18 cellular contexts compared by ENCODE assay signal in genomic region chr4:56861365-56861764, GRCh38. TPM values are rescaled to one million over a fixed set of nuclear protein-coding genes. Genes with fewer than 3 reads are reported as not detected.
A peak's percentile ranks its signal among the peaks of the same experiment; 100 is the strongest.
DNase-seq lines count a peak whose midpoint lies in the region; ATAC-seq, FAIRE-seq and TF ChIP-seq lines count a peak whose summit lies in the region.
"Had no signal": no experiment of that assay in that cellular context is flagged by ENCODE, and none has a peak within 500 bp of the region (broad histone marks: within the 10 kb centered on the region; RNA-seq: fewer than 3 reads in every experiment).

No MANE protein-coding gene starts in this region.

- H3K79me2 ChIP-seq in PC-3 (ENCODE audit: low read length) (no peaks in the 10 kb centered on the region), GM23248 (ENCODE audit: insufficient read depth) (no peaks in the 10 kb centered on the region)

- 14 to 31% methylated on average over 1 of the region's 1 CpG for WGBS in GM23248 (ENCODE audit: low coverage in 1 of 2, low lambda C conversion rate in 2 of 2, missing lambda C conversion rate in 2 of 2), 2 experiments

- H4K20me1 ChIP-seq in PC-3 (ENCODE audit: low read length) (no peaks in the 10 kb centered on the region), GM23248 (ENCODE audit: insufficient read depth) (no peaks in the 10 kb centered on the region)

- POLR2A ChIA-PET in PC-3 (lab: Charles Lee; ENCODE audit: unreplicated experiment): no interaction called here

- in situ Hi-C loops in GM23248 (cut with MboI): no loop called here

- no peak overlapping the region for H3K27ac ChIP-seq in PC-3 (ENCODE audit: low read length)
- no peak overlapping the region for H3K27ac ChIP-seq in GM23248
- H3K27ac ChIP-seq: foreskin keratinocyte, testis had no signal

- H3K4me2 ChIP-seq in PC-3 (ENCODE audit: low read length): no peak overlapping the region
- H3K4me2 ChIP-seq in GM23248 (ENCODE audit: unreplicated experiment): no peak overlapping the region

- no peak overlapping the region for H2AFZ ChIP-seq in PC-3 (ENCODE audit: low read length)
- no peak overlapping the region for H2AFZ ChIP-seq in GM23248

- H3K9me3 ChIP-seq in PC-3 (ENCODE audit: low read length): no peaks in the 10 kb centered on the region
- no peaks in the 10 kb centered on the region for H3K9me3 ChIP-seq in GM23248 (ENCODE audit: low read depth)
- H3K9me3 ChIP-seq: Caco-2, testis had no signal

- H3K27me3 ChIP-seq in PC-3 (ENCODE audit: low read length): no peaks in the 10 kb centered on the region
- no peaks in the 10 kb centered on the region for H3K27me3 ChIP-seq in GM23248 (replicated peaks; ENCODE audit: insufficient read depth)
- H3K27me3 ChIP-seq: testis had no signal

- H3K9ac ChIP-seq in PC-3 (ENCODE audit: low read length) (no peak overlapping the region), GM23248 (no peak overlapping the region)

- H3K9me2 ChIP-seq in PC-3 (replicated peaks; ENCODE audit: low read length) (no peaks in the 10 kb centered on the region), GM23248 (ENCODE audit: insufficient read depth) (no peaks in the 10 kb centered on the region)

- no peaks in the 10 kb centered on the region for H3K36me3 ChIP-seq in PC-3 (ENCODE audit: low read depth, low read length)
- no peaks in the 10 kb centered on the region for H3K36me3 ChIP-seq in GM23248 (ENCODE audit: low read depth)

- no TSS peak for BruUV-seq in PC-3 (replicated peaks; lab: Mats Ljungman, UMichigan)

- H3K4me3 ChIP-seq in PC-3 (ENCODE audit: low read length) (no peak overlapping the region), epithelial cell of esophagus (ENCODE audit: low read length) (no peak overlapping the region), GM23248 (no peak overlapping the region)
- H3K4me3 ChIP-seq: testis had no signal

- CTCF ChIA-PET in PC-3 (lab: Charles Lee): no interaction called here

- intact Hi-C loops in PC-3 (cut with micrococcal nuclease): no loop called here
- intact Hi-C loops in Right ventricle myocardium superior (cut with DNase I): no loop called here

- TF ChIP-seq CTCF in PC-3 (conservative IDR thresholded peaks at IDR 0.05; ENCODE audit: low read depth, low read length) (no peak), epithelial cell of esophagus (IDR thresholded peaks at IDR 0.05; ENCODE audit: insufficient read depth, low read depth, low read length, missing control alignments) (no peak)

- peak; percentile 14 for FAIRE-seq in GM19239 (lab: Jason Lieb, UNC)

- DNase-seq in Daoy (ENCODE audit: low read depth) (peak; percentile 7), GM19239 (ENCODE audit: insufficient read length, low spot score) (no peak), PC-3 (peak; percentile 31), epithelial cell of esophagus (ENCODE audit: low read depth) (peak; percentile 55), hippocampal formation (lab: John Stamatoyannopoulos, UW) (no peak), GM23248 (no peak), Right ventricle myocardium superior (no peak)
- DNase-seq: activated CD4-positive, alpha-beta T cell treated with anti-CD3 and anti-CD28 coated beads, Interleukin-2, amount 10 ng/mL, durations not matched to agents 24 days and 14 days; activated T-cell treated with anti-CD3 and anti-CD28 coated beads, Interleukin-2, amount 50 U/mL, for 1 hour; caudate nucleus; stimulated activated CD8-positive, alpha-beta memory T cell treated with anti-CD3 and anti-CD28 coated beads, Interleukin-4, amount 100 ng/mL, for 48 hours; T-helper 9 cell; testis had no signal

- ATAC-seq in PC-3 (no peak), Right ventricle myocardium superior (ENCODE audit: poor library complexity) (no peak), GM18517 (IDR thresholded peaks at IDR 0.05; ENCODE audit: unreplicated experiment) (no peak)
- ATAC-seq: foreskin keratinocyte, HCT116, sciatic nerve had no signal

- H3F3A ChIP-seq in PC-3 (ENCODE audit: low read length, unreplicated experiment) (no peaks in the 10 kb centered on the region), GM23248 (ENCODE audit: insufficient read depth) (no peaks in the 10 kb centered on the region)

- H3K4me1 ChIP-seq in PC-3 (ENCODE audit: insufficient read depth, low read length) (no peaks in the 10 kb centered on the region), GM23248 (ENCODE audit: insufficient read depth) (no peaks in the 10 kb centered on the region)
- H3K4me1 ChIP-seq: Caco-2, foreskin keratinocyte, testis had no signal

RNA-seq across cellular contexts. Expression of gene SPINK2, which starts 39.9 kb away (rescaled TPM):
- not detected in 2 replicates for total RNA-seq in Daoy (2014; rRNA removed; shearing (Covaris generic))
- total RNA-seq in PC-3 (2014; rRNA removed) (not detected in 2 replicates), Right ventricle myocardium superior (1.6 TPM)
- not detected in 2 replicates for total RNA-seq in GM23248 (2014; rRNA removed; shearing (Covaris generic))
- polyA plus RNA-seq in GM23248 (2016; fragmentation: Nextera tagmentation; extraction: Ambion mirVana): not detected in 2 replicates
- total RNA-seq: Caco-2, foreskin keratinocyte, sciatic nerve had no signal
- polyA plus RNA-seq: foreskin keratinocyte had no signal

RNA-seq across cellular contexts. Expression of gene REST, which starts 46.3 kb away (rescaled TPM):
- total RNA-seq in Daoy (2014; rRNA removed; shearing (Covaris generic)): 13.1 and 13.6 TPM in 2 replicates
- total RNA-seq in PC-3 (2014; rRNA removed) (21.7 and 22.4 TPM in 2 replicates), Right ventricle myocardium superior (24.0 TPM)
- total RNA-seq in GM23248 (2014; rRNA removed; shearing (Covaris generic)): 32.9 and 36.7 TPM in 2 replicates
- 54.6 and 60.1 TPM in 2 replicates for polyA plus RNA-seq in GM23248 (2016; fragmentation: Nextera tagmentation; extraction: Ambion mirVana)

Comparison
In these comparisons a context has a peak if more than half of its experiments do, and no peak if none do; other contexts are left out.
1. DNase-seq: peak in Daoy (single experiment), PC-3 (single experiment) and epithelial cell of esophagus (single experiment); none in GM19239 (single experiment), hippocampal formation (0 of 2), GM23248 (single experiment) and Right ventricle myocardium superior (single experiment).